Comparison of ENCODE assay signal across 21 cellular contexts in genomic region chr12:104164635-104165034, GRCh38. TPM values are rescaled to one million over a fixed set of nuclear protein-coding genes. Genes with fewer than 3 reads are reported as not detected.
DNase-seq lines count a peak whose midpoint lies in the region; ATAC-seq and TF ChIP-seq lines count a peak whose summit lies in the region.
"Had no signal": no experiment of that assay in that cellular context is flagged by ENCODE, and none has a peak within 500 bp of the region (broad histone marks: within the 10 kb centered on the region; RNA-seq: fewer than 3 reads in every experiment).

No MANE protein-coding gene starts in this region.

- H3K36me3 ChIP-seq in left ventricle myocardium inferior (no peaks in the 10 kb centered on the region), HAP-1 (replicated peaks) (no peaks in the 10 kb centered on the region), neural progenitor cell (no peaks in the 10 kb centered on the region)
- H3K36me3 ChIP-seq: BE2C had no signal

- no peak overlapping the region for H3K9ac ChIP-seq in neural progenitor cell

- H3K4me3 ChIP-seq in left ventricle myocardium inferior = no peak overlapping the region
- no peak overlapping the region for H3K4me3 ChIP-seq in HAP-1
- no peak overlapping the region for H3K4me3 ChIP-seq in neural progenitor cell

- ATAC-seq in WTC11 = peak; percentile 83
- ATAC-seq: HCT116, HepG2 had no signal

- no peaks in the 10 kb centered on the region for H3F3A ChIP-seq in neural progenitor cell (ENCODE audit: low read depth)

- DNase-seq in left ventricle myocardium inferior (no peak), cardiac septum (ENCODE audit: low spot score) (no peak), HAP-1 (ENCODE audit: low spot score in 2 of 2) (peak; percentile 40 to 42), WTC11 (ENCODE audit: low spot score) (no peak), neural progenitor cell (ENCODE audit: low spot score) (peak; percentile 40), GM10248 (ENCODE audit: extremely low spot score) (no peak)
- DNase-seq in activated CD4-positive, CD25-positive, alpha-beta regulatory T cell treated with anti-CD3 and anti-CD28 coated beads, Interleukin-2, amount 50 U/mL, for 72 hours = no peak
- DNase-seq: ACHN; BE2C; C1 segment of cervical spinal cord; CD4-positive, CD25-positive, alpha-beta regulatory T cell; CD8-positive, alpha-beta memory T cell; COR-L47; DMS 273 treated with DMSO at 0.1 percent for 48 hours; DMS53; DND-41; EL; HFFc6 had no signal

- peaks cover 34% of the 10 kb centered on the region for H3K4me1 ChIP-seq in left ventricle myocardium inferior
- H3K4me1 ChIP-seq in HAP-1 = peaks cover 4% of the 10 kb centered on the region
- no peaks in the 10 kb centered on the region for H3K4me1 ChIP-seq in neural progenitor cell
- H3K4me1 ChIP-seq: BE2C had no signal

- H3K27ac ChIP-seq in left ventricle myocardium inferior (replicated peaks) (peak overlapping the region; percentile 80), neural progenitor cell (no peak overlapping the region)

- CTCF ChIA-PET in WTC11 (lab: Charles Lee) = no interaction called here
- CTCF ChIA-PET in GM10248 (lab: Yijun Ruan, JAX) = interaction anchor here (1.1 kb wide), 1 partner anchor 56 kb away, joined by 3 read pairs; no protein-coding TSS in a partner anchor

- no peaks in the 10 kb centered on the region for H4K20me1 ChIP-seq in neural progenitor cell (ENCODE audit: low read depth)

- no peak overlapping the region for H3K4me2 ChIP-seq in neural progenitor cell

- intact Hi-C loops in left ventricle myocardium inferior (cut with micrococcal nuclease) = no loop called here
- intact Hi-C loops in cardiac septum (cut with DNase I) = no loop called here

- H3K27me3 Mint-ChIP-seq in WTC11 (ENCODE audit: low read depth) = peaks cover 4% of the 10 kb centered on the region; the same call in 1 of the 2 replicates
- H3K27me3 Mint-ChIP-seq in neural progenitor cell (ENCODE audit: insufficient read depth, low read depth) = peaks cover 2% of the 10 kb centered on the region

- H3K4me3 Mint-ChIP-seq in WTC11 (no peak overlapping the region), neural progenitor cell (no peak overlapping the region)
- H3K4me3 Mint-ChIP-seq: CD4-positive, CD25-positive, alpha-beta regulatory T cell; CD8-positive, alpha-beta memory T cell; HFFc6; IgD-negative memory B cell had no signal

- no peak overlapping the region for H3K27ac Mint-ChIP-seq in WTC11
- H3K27ac Mint-ChIP-seq in neural progenitor cell = peak overlapping the region; percentile 42
- H3K27ac Mint-ChIP-seq: CD4-positive, CD25-positive, alpha-beta regulatory T cell; CD8-positive, alpha-beta memory T cell; HFFc6; IgD-negative memory B cell had no signal

- H3K27me3 ChIP-seq in left ventricle myocardium inferior (ENCODE audit: low read depth) (no peaks in the 10 kb centered on the region), HAP-1 (ENCODE audit: low read depth) (no peaks in the 10 kb centered on the region; the same call in 1 of the 2 replicates), neural progenitor cell (no peaks in the 10 kb centered on the region)
- H3K27me3 ChIP-seq: BE2C had no signal

- H3K4me1 Mint-ChIP-seq in WTC11 (peaks cover 3% of the 10 kb centered on the region), neural progenitor cell (peaks cover 18% of the 10 kb centered on the region)
- H3K4me1 Mint-ChIP-seq: CD4-positive, CD25-positive, alpha-beta regulatory T cell; CD8-positive, alpha-beta memory T cell; IgD-negative memory B cell had no signal

- POLR2A ChIA-PET in WTC11 (lab: Charles Lee) (interaction anchor here (0.6 kb wide), 1 partner anchor 11 kb away, joined by 3 read pairs; no protein-coding TSS in a partner anchor), GM10248 (lab: Yijun Ruan, JAX) (no interaction called here)

- no peaks in the 10 kb centered on the region for H3K36me3 Mint-ChIP-seq in WTC11
- peaks cover 2% of the 10 kb centered on the region for H3K36me3 Mint-ChIP-seq in neural progenitor cell
- H3K36me3 Mint-ChIP-seq: CD4-positive, CD25-positive, alpha-beta regulatory T cell; CD8-positive, alpha-beta memory T cell; IgD-negative memory B cell had no signal

- in situ Hi-C loops in HAP-1 (cut with MboI; ENCODE audit: low sequenced_read_pairs) = no loop called here

- no peaks in the 10 kb centered on the region for H3K79me2 ChIP-seq in neural progenitor cell (ENCODE audit: low read depth)

- H3K9me3 ChIP-seq in left ventricle myocardium inferior (replicated peaks) (no peaks in the 10 kb centered on the region), HAP-1 (no peaks in the 10 kb centered on the region), neural progenitor cell (ENCODE audit: low read depth) (no peaks in the 10 kb centered on the region)
- H3K9me3 ChIP-seq: BE2C had no signal

- H2AFZ ChIP-seq in neural progenitor cell (replicated peaks) = no peak overlapping the region

- no peaks in the 10 kb centered on the region for H3K9me3 Mint-ChIP-seq in WTC11
- H3K9me3 Mint-ChIP-seq in neural progenitor cell = no peaks in the 10 kb centered on the region
- H3K9me3 Mint-ChIP-seq: CD4-positive, CD25-positive, alpha-beta regulatory T cell; CD8-positive, alpha-beta memory T cell; HFFc6; IgD-negative memory B cell had no signal

- TF ChIP-seq CTCF in left ventricle myocardium inferior (IDR thresholded peaks at IDR 0.05; ENCODE audit: borderline replicate concordance) (no peak), WTC11 (IDR thresholded peaks at IDR 0.05) (no peak), neural progenitor cell (IDR thresholded peaks at IDR 0.05) (no peak), GM10248 (IDR thresholded peaks at IDR 0.05; ENCODE audit: control extremely low read depth, extremely low read depth, low read depth, missing control alignments) (no peak)

TF ChIP-seq in WTC11, 78 proteins besides CTCF, POLR2A, EP300 and RAD21:
- TF ChIP-seq EMX1 (CRISPR knock-in tag; IDR thresholded peaks at IDR 0.05) (no peak), E2F4 (CRISPR knock-in tag; IDR thresholded peaks at IDR 0.05; ENCODE audit: borderline replicate concordance, low read depth) (no peak), GABPB1 (CRISPR knock-in tag; IDR thresholded peaks at IDR 0.05) (no peak), NR3C1 (CRISPR knock-in tag; conservative IDR thresholded peaks at IDR 0.05; ENCODE audit: low read depth) (no peak), CBFB (CRISPR knock-in tag; IDR thresholded peaks at IDR 0.05; ENCODE audit: low read depth) (no peak), NFATC4 (CRISPR knock-in tag; IDR thresholded peaks at IDR 0.05) (no peak)
- TF ChIP-seq, protein P1, sequence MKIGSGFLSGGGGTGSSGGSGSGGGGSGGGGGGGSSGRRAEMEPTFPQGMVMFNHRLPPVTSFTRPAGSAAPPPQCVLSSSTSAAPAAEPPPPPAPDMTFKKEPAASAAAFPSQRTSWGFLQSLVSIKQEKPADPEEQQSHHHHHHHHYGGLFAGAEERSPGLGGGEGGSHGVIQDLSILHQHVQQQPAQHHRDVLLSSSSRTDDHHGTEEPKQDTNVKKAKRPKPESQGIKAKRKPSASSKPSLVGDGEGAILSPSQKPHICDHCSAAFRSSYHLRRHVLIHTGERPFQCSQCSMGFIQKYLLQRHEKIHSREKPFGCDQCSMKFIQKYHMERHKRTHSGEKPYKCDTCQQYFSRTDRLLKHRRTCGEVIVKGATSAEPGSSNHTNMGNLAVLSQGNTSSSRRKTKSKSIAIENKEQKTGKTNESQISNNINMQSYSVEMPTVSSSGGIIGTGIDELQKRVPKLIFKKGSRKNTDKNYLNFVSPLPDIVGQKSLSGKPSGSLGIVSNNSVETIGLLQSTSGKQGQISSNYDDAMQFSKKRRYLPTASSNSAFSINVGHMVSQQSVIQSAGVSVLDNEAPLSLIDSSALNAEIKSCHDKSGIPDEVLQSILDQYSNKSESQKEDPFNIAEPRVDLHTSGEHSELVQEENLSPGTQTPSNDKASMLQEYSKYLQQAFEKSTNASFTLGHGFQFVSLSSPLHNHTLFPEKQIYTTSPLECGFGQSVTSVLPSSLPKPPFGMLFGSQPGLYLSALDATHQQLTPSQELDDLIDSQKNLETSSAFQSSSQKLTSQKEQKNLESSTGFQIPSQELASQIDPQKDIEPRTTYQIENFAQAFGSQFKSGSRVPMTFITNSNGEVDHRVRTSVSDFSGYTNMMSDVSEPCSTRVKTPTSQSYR (CRISPR knock-in tag; IDR thresholded peaks at IDR 0.05) = no peak
- TF ChIP-seq, protein P2, sequence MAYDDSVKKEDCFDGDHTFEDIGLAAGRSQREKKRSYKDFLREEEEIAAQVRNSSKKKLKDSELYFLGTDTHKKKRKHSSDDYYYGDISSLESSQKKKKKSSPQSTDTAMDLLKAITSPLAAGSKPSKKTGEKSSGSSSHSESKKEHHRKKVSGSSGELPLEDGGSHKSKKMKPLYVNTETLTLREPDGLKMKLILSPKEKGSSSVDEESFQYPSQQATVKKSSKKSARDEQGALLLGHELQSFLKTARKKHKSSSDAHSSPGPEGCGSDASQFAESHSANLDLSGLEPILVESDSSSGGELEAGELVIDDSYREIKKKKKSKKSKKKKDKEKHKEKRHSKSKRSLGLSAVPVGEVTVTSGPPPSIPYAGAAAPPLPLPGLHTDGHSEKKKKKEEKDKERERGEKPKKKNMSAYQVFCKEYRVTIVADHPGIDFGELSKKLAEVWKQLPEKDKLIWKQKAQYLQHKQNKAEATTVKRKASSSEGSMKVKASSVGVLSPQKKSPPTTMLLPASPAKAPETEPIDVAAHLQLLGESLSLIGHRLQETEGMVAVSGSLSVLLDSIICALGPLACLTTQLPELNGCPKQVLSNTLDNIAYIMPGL (CRISPR knock-in tag; IDR thresholded peaks at IDR 0.05) = no peak

RNA-seq across cellular contexts. Expression of gene NFYB, which starts 26.6 kb away (rescaled TPM):
- total RNA-seq in left ventricle myocardium inferior (34.5 TPM), cardiac septum (31.1 TPM), WTC11 (2021) (33.0 to 36.0 TPM (median 34.6 TPM) in 3 replicates), neural progenitor cell (ENCODE audit: low replicate concordance) (64.2 and 100 TPM in 2 replicates)

RNA-seq across cellular contexts. Expression of gene TXNRD1, which starts 50.9 kb away (rescaled TPM):
- 98.0 TPM for total RNA-seq in left ventricle myocardium inferior
- total RNA-seq in cardiac septum = 121 TPM
- 95.6 to 113 TPM (median 98.7 TPM) in 3 replicates for total RNA-seq in WTC11 (2021)
- total RNA-seq in neural progenitor cell (ENCODE audit: low replicate concordance) = 92.0 and 99.8 TPM in 2 replicates

Comparison
In these comparisons a context has a peak if more than half of its experiments do, and no peak if none do; other contexts are left out.
1. DNase-seq: peak in HAP-1 (2 of 2) and neural progenitor cell (single experiment); none in left ventricle myocardium inferior (single experiment), cardiac septum (single experiment), WTC11 (single experiment), activated CD4-positive, CD25-positive, alpha-beta regulatory T cell treated with anti-CD3 and anti-CD28 coated beads, Interleukin-2, amount 50 U/mL, for 72 hours (single experiment) and GM10248 (single experiment).